Comparison of ENCODE assay signal across 24 cellular contexts in genomic region chr16:82133798-82134197, GRCh38. TPM values are rescaled to one million over a fixed set of nuclear protein-coding genes. Genes with fewer than 3 reads are reported as not detected.
A peak's percentile ranks its signal among the peaks of the same experiment; 100 is the strongest.
DNase-seq lines count a peak whose midpoint lies in the region; ATAC-seq and TF ChIP-seq lines count a peak whose summit lies in the region.
"Had no signal": no experiment of that assay in that cellular context is flagged by ENCODE, and none has a peak within 500 bp of the region (broad histone marks: within the 10 kb centered on the region; RNA-seq: fewer than 3 reads in every experiment).

No MANE protein-coding gene starts in this region.

- H3K4me1 Mint-ChIP-seq in activated CD8-positive, alpha-beta memory T cell treated with anti-CD3 and anti-CD28 coated beads, Interleukin-2, amount 10 ng/mL, durations not matched to agents 7 days and 5 days = peaks cover 21% of the 10 kb centered on the region
- H3K4me1 Mint-ChIP-seq in activated T-helper 1 cell treated with anti-CD3 and anti-CD28 coated beads, Interleukin-12 subunit alpha, Interleukin-12 subunit beta, Interleukin-2, Interleukin-4 antibody, amounts not matched to agents 30 ng/mL and 10 ng/mL and 1 ng/mL, durations not matched to agents 14 hours and 24 hours and 36 hours (ENCODE audit: low read depth) = peaks cover 21% of the 10 kb centered on the region
- peaks cover 4 to 24% (median 18%) of the 10 kb centered on the region in 4 donors for H3K4me1 Mint-ChIP-seq in naive thymus-derived CD8-positive, alpha-beta T cell
- no peaks in the 10 kb centered on the region for H3K4me1 Mint-ChIP-seq in HFFc6 (ENCODE audit: low read depth)

- H3K36me3 Mint-ChIP-seq in activated CD8-positive, alpha-beta memory T cell treated with anti-CD3 and anti-CD28 coated beads, Interleukin-2, amount 10 ng/mL, durations not matched to agents 7 days and 5 days = peaks cover 9% of the 10 kb centered on the region
- peaks cover 10% of the 10 kb centered on the region for H3K36me3 Mint-ChIP-seq in activated T-helper 1 cell treated with anti-CD3 and anti-CD28 coated beads, Interleukin-12 subunit alpha, Interleukin-12 subunit beta, Interleukin-2, Interleukin-4 antibody, amounts not matched to agents 30 ng/mL and 10 ng/mL and 1 ng/mL, durations not matched to agents 14 hours and 24 hours and 36 hours (ENCODE audit: low read depth)
- peaks cover 2 to 7% (median 7%) of the 10 kb centered on the region in 3 donors for H3K36me3 Mint-ChIP-seq in naive thymus-derived CD8-positive, alpha-beta T cell
- H3K36me3 Mint-ChIP-seq in HFFc6 (ENCODE audit: low read depth) = peaks cover 12% of the 10 kb centered on the region

- no peaks in the 10 kb centered on the region for H3K27me3 Mint-ChIP-seq in activated CD8-positive, alpha-beta memory T cell treated with anti-CD3 and anti-CD28 coated beads, Interleukin-2, amount 10 ng/mL, durations not matched to agents 7 days and 5 days
- peaks cover 6% of the 10 kb centered on the region for H3K27me3 Mint-ChIP-seq in activated T-helper 1 cell treated with anti-CD3 and anti-CD28 coated beads, Interleukin-12 subunit alpha, Interleukin-12 subunit beta, Interleukin-2, Interleukin-4 antibody, amounts not matched to agents 30 ng/mL and 10 ng/mL and 1 ng/mL, durations not matched to agents 14 hours and 24 hours and 36 hours (ENCODE audit: insufficient read depth)
- H3K27me3 Mint-ChIP-seq in naive thymus-derived CD8-positive, alpha-beta T cell = peaks cover 0 to 1% (median 0%) of the 10 kb centered on the region in 5 donors
- H3K27me3 Mint-ChIP-seq in HFFc6 (ENCODE audit: insufficient read depth) = no peaks in the 10 kb centered on the region
- H3K27me3 Mint-ChIP-seq: progenitor cell of endocrine pancreas had no signal

- peak overlapping the region; percentile 52 for H3K27ac Mint-ChIP-seq in activated CD8-positive, alpha-beta memory T cell treated with anti-CD3 and anti-CD28 coated beads, Interleukin-2, amount 10 ng/mL, durations not matched to agents 7 days and 5 days
- no peak overlapping the region for H3K27ac Mint-ChIP-seq in activated T-helper 1 cell treated with anti-CD3 and anti-CD28 coated beads, Interleukin-12 subunit alpha, Interleukin-12 subunit beta, Interleukin-2, Interleukin-4 antibody, amounts not matched to agents 30 ng/mL and 10 ng/mL and 1 ng/mL, durations not matched to agents 14 hours and 24 hours and 36 hours
- peak overlapping the region in 7 of 10 donors; percentile 43 to 91 (median 79) for H3K27ac Mint-ChIP-seq in naive thymus-derived CD8-positive, alpha-beta T cell
- H3K27ac Mint-ChIP-seq in HFFc6 = no peak overlapping the region
- H3K27ac Mint-ChIP-seq: progenitor cell of endocrine pancreas had no signal

- intact Hi-C loops in activated T-helper 1 cell treated with anti-CD3 and anti-CD28 coated beads, Interleukin-12 subunit alpha, Interleukin-12 subunit beta, Interleukin-2, Interleukin-4 antibody, amounts not matched to agents 30 ng/mL and 10 ng/mL and 1 ng/mL, durations not matched to agents 14 hours and 24 hours and 36 hours (cut with micrococcal nuclease) = loop anchor here (5.0 kb wide), 1 partner anchor 39 kb away; the partner anchor contains the start of gene MPHOSPH6

- peak; percentile 56 for DNase-seq in activated CD8-positive, alpha-beta memory T cell treated with anti-CD3 and anti-CD28 coated beads, Interleukin-2, amount 10 ng/mL, durations not matched to agents 7 days and 5 days
- DNase-seq in activated CD8-positive, alpha-beta memory T cell treated with anti-CD3 and anti-CD28 coated beads, Interleukin-2, amount 50 U/mL, for 48 hours = no peak
- DNase-seq in activated T-helper 1 cell treated with anti-CD3 and anti-CD28 coated beads, Interleukin-12 subunit alpha, Interleukin-12 subunit beta, Interleukin-2, Interleukin-4 antibody, amounts not matched to agents 30 ng/mL and 10 ng/mL and 1 ng/mL, durations not matched to agents 14 hours and 24 hours and 36 hours (ENCODE audit: low spot score) = no peak
- peak in 3 of 10 donors; percentile 5 to 40 (median 8) for DNase-seq in naive thymus-derived CD8-positive, alpha-beta T cell
- DNase-seq in amniotic stem cell (lab: John Stamatoyannopoulos, UW) (no peak), HFFc6 (no peak)
- DNase-seq: aorta; DMS153; effector memory CD4-positive, alpha-beta T cell; esophagus squamous epithelium; NCI-H146; NCI-H774; PC-3; stimulated activated CD4-positive, alpha-beta T cell treated with anti-CD3 and anti-CD28 coated beads, Interleukin-4, amount 100 ng/mL, for 1 hour; substantia nigra; T1000 had no signal

- POLR2A ChIA-PET in naive thymus-derived CD8-positive, alpha-beta T cell (lab: Charles Lee) = no interaction called here

- H3K4me3 Mint-ChIP-seq in activated CD8-positive, alpha-beta memory T cell treated with anti-CD3 and anti-CD28 coated beads, Interleukin-2, amount 10 ng/mL, durations not matched to agents 7 days and 5 days = no peak overlapping the region
- peak overlapping the region; percentile 39 for H3K4me3 Mint-ChIP-seq in activated T-helper 1 cell treated with anti-CD3 and anti-CD28 coated beads, Interleukin-12 subunit alpha, Interleukin-12 subunit beta, Interleukin-2, Interleukin-4 antibody, amounts not matched to agents 30 ng/mL and 10 ng/mL and 1 ng/mL, durations not matched to agents 14 hours and 24 hours and 36 hours
- H3K4me3 Mint-ChIP-seq in naive thymus-derived CD8-positive, alpha-beta T cell = peak overlapping the region in 9 of 10 donors; percentile 25 to 73 (median 56)
- H3K4me3 Mint-ChIP-seq in HFFc6 = no peak overlapping the region
- H3K4me3 Mint-ChIP-seq: neural crest cell had no signal

- peak overlapping the region; percentile 60 for H3K27ac ChIP-seq in KOPT-K1 (ENCODE audit: low read depth, low read length, poor library complexity, severe bottlenecking)
- H3K27ac ChIP-seq: C4-2B, esophagus squamous epithelium, SJSA1, skin epidermis had no signal

- peak; percentile 75 for ATAC-seq in activated CD8-positive, alpha-beta memory T cell treated with anti-CD3 and anti-CD28 coated beads, Interleukin-2, amount 10 ng/mL, durations not matched to agents 7 days and 5 days
- ATAC-seq in naive thymus-derived CD8-positive, alpha-beta T cell = peak; percentile 69 to 77
- ATAC-seq in GM18517 (IDR thresholded peaks at IDR 0.05; ENCODE audit: unreplicated experiment) = no peak
- ATAC-seq: PC-3 had no signal

- TF ChIP-seq CTCF in HFFc6 (IDR thresholded peaks at IDR 0.05) = no peak

- H3K36me3 ChIP-seq in KOPT-K1 (ENCODE audit: insufficient read depth, low read length) = peaks cover 16% of the 10 kb centered on the region; the same call in 1 of the 2 replicates
- H3K36me3 ChIP-seq: esophagus squamous epithelium, HAP-1, SJSA1 had no signal

- H3K9me3 ChIP-seq in KOPT-K1 (ENCODE audit: insufficient read depth, low read length, poor library complexity, severe bottlenecking) = no peaks in the 10 kb centered on the region
- H3K9me3 ChIP-seq: esophagus squamous epithelium, HAP-1, SJSA1 had no signal

- H3K9me3 Mint-ChIP-seq in activated CD8-positive, alpha-beta memory T cell treated with anti-CD3 and anti-CD28 coated beads, Interleukin-2, amount 10 ng/mL, durations not matched to agents 7 days and 5 days (ENCODE audit: low read depth) = no peaks in the 10 kb centered on the region
- no peaks in the 10 kb centered on the region for H3K9me3 Mint-ChIP-seq in activated T-helper 1 cell treated with anti-CD3 and anti-CD28 coated beads, Interleukin-12 subunit alpha, Interleukin-12 subunit beta, Interleukin-2, Interleukin-4 antibody, amounts not matched to agents 30 ng/mL and 10 ng/mL and 1 ng/mL, durations not matched to agents 14 hours and 24 hours and 36 hours
- peaks cover 0 to 2% (median 0%) of the 10 kb centered on the region in 9 donors for H3K9me3 Mint-ChIP-seq in naive thymus-derived CD8-positive, alpha-beta T cell
- H3K9me3 Mint-ChIP-seq in HFFc6 = no peaks in the 10 kb centered on the region

- CTCF ChIA-PET in activated CD8-positive, alpha-beta memory T cell treated with anti-CD3 and anti-CD28 coated beads, Interleukin-2, amount 10 ng/mL, durations not matched to agents 7 days and 5 days (lab: Charles Lee) = interaction anchor here (1.4 to 1.6 kb wide), 2 partner anchors 36 to 200 kb away, joined by 3 to 4 read pairs; partner anchors contain the start of gene MPHOSPH6

RNA-seq across cellular contexts. Expression of gene MPHOSPH6, which starts 36.2 kb away (rescaled TPM):
- 10 to 100 TPM; 26.1 to 32.1 TPM for total RNA-seq in activated CD8-positive, alpha-beta memory T cell treated with anti-CD3 and anti-CD28 coated beads, Interleukin-2, amount 10 ng/mL, durations not matched to agents 7 days and 5 days
- total RNA-seq in activated T-helper 1 cell treated with anti-CD3 and anti-CD28 coated beads, Interleukin-12 subunit alpha, Interleukin-12 subunit beta, Interleukin-2, Interleukin-4 antibody, amounts not matched to agents 30 ng/mL and 10 ng/mL and 1 ng/mL, durations not matched to agents 14 hours and 24 hours and 36 hours = 49.6 and 49.8 TPM in 2 replicates
- total RNA-seq in naive thymus-derived CD8-positive, alpha-beta T cell = 10 to 100 TPM; 19.3 to 21.3 TPM
- 10 to 100 TPM; 21.3 to 33.6 (median 23.7) TPM for polyA plus RNA-seq in naive thymus-derived CD8-positive, alpha-beta T cell
- 10 to 100 TPM; 22.8 to 32.1 (median 24.7) TPM for total RNA-seq in HFFc6 (2021; fragmentation: NEBNext Ultra II Directional; extraction: Animal tissue kit (Norgen Biotek cat#: 25700))

Comparison
In these comparisons a context has a peak if more than half of its experiments do, and no peak if none do; other contexts are left out.
1. H3K27ac Mint-ChIP-seq: peak in activated CD8-positive, alpha-beta memory T cell treated with anti-CD3 and anti-CD28 coated beads, Interleukin-2, amount 10 ng/mL, durations not matched to agents 7 days and 5 days (single experiment) and naive thymus-derived CD8-positive, alpha-beta T cell (7 of 10); none in activated T-helper 1 cell treated with anti-CD3 and anti-CD28 coated beads, Interleukin-12 subunit alpha, Interleukin-12 subunit beta, Interleukin-2, Interleukin-4 antibody, amounts not matched to agents 30 ng/mL and 10 ng/mL and 1 ng/mL, durations not matched to agents 14 hours and 24 hours and 36 hours (single experiment) and HFFc6 (single experiment).
2. H3K4me3 Mint-ChIP-seq: peak in activated T-helper 1 cell treated with anti-CD3 and anti-CD28 coated beads, Interleukin-12 subunit alpha, Interleukin-12 subunit beta, Interleukin-2, Interleukin-4 antibody, amounts not matched to agents 30 ng/mL and 10 ng/mL and 1 ng/mL, durations not matched to agents 14 hours and 24 hours and 36 hours (single experiment) and naive thymus-derived CD8-positive, alpha-beta T cell (9 of 10); none in activated CD8-positive, alpha-beta memory T cell treated with anti-CD3 and anti-CD28 coated beads, Interleukin-2, amount 10 ng/mL, durations not matched to agents 7 days and 5 days (single experiment) and HFFc6 (single experiment).